13 cellular contexts compared by ENCODE assay signal in the genomic region with DNA sequence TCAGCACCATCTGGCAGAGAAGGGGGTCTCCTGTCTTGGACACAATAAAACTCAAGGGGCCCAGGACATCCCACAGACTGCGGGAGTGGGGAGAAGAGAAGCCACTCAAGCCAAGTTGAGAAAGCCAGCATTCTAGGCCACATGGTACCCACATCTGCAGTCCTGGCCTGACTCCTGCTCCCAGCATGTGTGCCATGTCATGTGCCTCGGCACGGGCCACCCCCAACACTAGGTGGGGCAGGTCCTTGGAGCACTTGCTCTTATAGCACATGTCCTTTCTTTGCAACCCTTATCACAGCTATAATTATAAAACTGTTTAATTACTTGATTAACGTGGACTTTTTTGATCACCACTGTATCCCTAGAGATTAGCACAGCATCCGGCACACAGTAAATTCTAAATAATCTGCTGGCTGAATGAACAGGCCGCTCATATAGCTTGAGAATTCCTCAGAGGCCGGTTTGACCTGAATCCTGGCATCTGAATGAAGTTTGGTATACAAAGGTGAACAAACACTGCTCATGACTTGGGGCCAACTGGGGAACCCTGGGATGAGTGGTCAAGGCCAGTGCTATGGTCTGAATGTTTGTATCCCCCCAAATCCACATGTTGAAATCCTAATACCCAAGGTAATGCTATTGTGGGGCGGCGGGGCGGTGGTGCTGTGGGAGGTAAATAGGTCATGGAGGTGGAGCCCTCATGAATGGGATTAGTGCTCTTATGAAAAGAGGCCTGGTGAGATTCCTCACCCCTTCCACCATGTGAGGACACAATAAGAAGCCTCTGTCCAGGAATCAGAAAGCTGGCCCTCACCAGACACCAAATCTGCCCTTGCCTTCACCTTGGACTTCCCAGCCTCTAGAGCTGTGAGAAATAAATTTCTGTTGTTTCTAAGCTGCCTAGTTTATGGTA. TPM values are rescaled to one million over a fixed set of nuclear protein-coding genes. Genes with fewer than 3 reads are reported as not detected.
DNase-seq lines count a peak whose midpoint lies in the region; ATAC-seq and TF ChIP-seq lines count a peak whose summit lies in the region.
"Had no signal": no experiment of that assay in that cellular context is flagged by ENCODE, and none has a peak within 500 bp of the region (broad histone marks: within the 10 kb centered on the region; RNA-seq: fewer than 3 reads in every experiment).

No MANE protein-coding gene starts in this region.

- POLR2A ChIA-PET in CD4-positive, alpha-beta memory T cell (lab: Charles Lee; ENCODE audit: partially characterized antibody) = no interaction called here

- H3K27ac ChIP-seq in right cardiac atrium (ENCODE audit: low read length) (peak overlapping the region; percentile 21), iPS-20b (ENCODE audit: low read length) (no peak overlapping the region), upper lobe of left lung (peak overlapping the region in 3 of 4 donors; percentile 16 to 64 (median 55))
- H3K27ac ChIP-seq in CD4-positive, alpha-beta memory T cell (ENCODE audit: low read depth, low read length) = no peak overlapping the region

- no peaks in the 10 kb centered on the region for H3K36me3 Mint-ChIP-seq in T-helper 17 cell (ENCODE audit: low read depth)
- peaks cover 3 to 4% of the 10 kb centered on the region in 2 donors for H3K36me3 Mint-ChIP-seq in CD4-positive, alpha-beta memory T cell

- H3K4me1 ChIP-seq in right cardiac atrium (ENCODE audit: control insufficient read depth, insufficient read depth, low read length) (peaks cover 35% of the 10 kb centered on the region), iPS-20b (ENCODE audit: insufficient read depth, low read length) (peaks cover 15% of the 10 kb centered on the region), upper lobe of left lung (peaks cover 39 to 45% (median 44%) of the 10 kb centered on the region in 4 donors)
- H3K4me1 ChIP-seq in CD4-positive, alpha-beta memory T cell (ENCODE audit: insufficient read depth, low read length) = peaks cover 22% of the 10 kb centered on the region

- H3K9ac ChIP-seq in iPS-20b (ENCODE audit: low read depth, low read length) = 0 out of 2 replicates have a peak overlapping the region, but pooled peaks have one; percentile 0

- H3K27me3 Mint-ChIP-seq in T-helper 17 cell = no peaks in the 10 kb centered on the region
- no peaks in the 10 kb centered on the region for H3K27me3 Mint-ChIP-seq in CD4-positive, alpha-beta memory T cell

- H3K36me3 ChIP-seq in iPS-20b (ENCODE audit: insufficient read depth, low read depth, low read length) (peaks cover 13% of the 10 kb centered on the region), upper lobe of left lung (peaks cover 0 to 3% (median 0%) of the 10 kb centered on the region in 4 donors)
- no peaks in the 10 kb centered on the region for H3K36me3 ChIP-seq in CD4-positive, alpha-beta memory T cell (ENCODE audit: insufficient read depth, low read length)

- no peak for TF ChIP-seq EP300 in upper lobe of left lung (IDR thresholded peaks at IDR 0.05)

- no peaks in the 10 kb centered on the region for H3K27me3 ChIP-seq in right cardiac atrium (ENCODE audit: control insufficient read depth, insufficient read depth)
- no peaks in the 10 kb centered on the region for H3K27me3 ChIP-seq in iPS-20b (ENCODE audit: insufficient read depth, low read length)
- H3K27me3 ChIP-seq in upper lobe of left lung = no peaks in the 10 kb centered on the region
- H3K27me3 ChIP-seq in CD4-positive, alpha-beta memory T cell (ENCODE audit: insufficient read depth, low read length) = no peaks in the 10 kb centered on the region

- no peak overlapping the region for H3K4me3 Mint-ChIP-seq in T-helper 17 cell
- H3K4me3 Mint-ChIP-seq in CD4-positive, alpha-beta memory T cell = peak overlapping the region in 2 of 8 donors; percentile 15 to 34

- no peak for TF ChIP-seq POLR2A in upper lobe of left lung (IDR thresholded peaks at IDR 0.05)

- peak overlapping the region; percentile 27 for H3K27ac Mint-ChIP-seq in T-helper 17 cell
- peak overlapping the region in 3 of 7 donors; percentile 22 to 73 (median 48) for H3K27ac Mint-ChIP-seq in CD4-positive, alpha-beta memory T cell

- H3K4me1 Mint-ChIP-seq in T-helper 17 cell = peaks cover 19% of the 10 kb centered on the region
- peaks cover 14 to 39% (median 26%) of the 10 kb centered on the region in 4 donors for H3K4me1 Mint-ChIP-seq in CD4-positive, alpha-beta memory T cell

- no peaks in the 10 kb centered on the region for H3K9me3 Mint-ChIP-seq in CD4-positive, alpha-beta memory T cell

- CTCF ChIA-PET in CD4-positive, alpha-beta memory T cell (lab: Charles Lee; ENCODE audit: partially characterized antibody) = interaction anchor here (0.6 to 1.5 kb wide), 4 partner anchors 17 to 84 kb away, joined by 3 read pairs; no protein-coding TSS in a partner anchor

- DNase-seq in right cardiac atrium (peak in 2 of 3 donors; percentile 59 to 62), left cardiac atrium (no peak), T-helper 17 cell (no peak), upper lobe of left lung (no peak), AML-193 (lab: John Stamatoyannopoulos, UW) (no peak), DMS153 treated with DMSO at 0.1 percent for 48 hours (lab: John Stamatoyannopoulos, UW; ENCODE audit: unreplicated experiment) (no peak)
- no peak for DNase-seq in CD4-positive, alpha-beta memory T cell
- DNase-seq: mucosa of descending colon; NCI-H1930; NCI-H526 treated with DMSO at 0.1 percent for 48 hours; SHP77 treated with DMSO at 0.1 percent for 48 hours; stimulated activated CD4-positive, alpha-beta T cell treated with anti-CD3 and anti-CD28 coated beads, Interleukin-2, amount 100 ng/mL, for 24 hours had no signal

- 72% methylated on average over 10 of the region's 10 CpGs for WGBS in right cardiac atrium
- 80 to 81% methylated on average over 10 of the region's 10 CpGs for WGBS in upper lobe of left lung, 2 donors

- no peaks in the 10 kb centered on the region for H3K9me3 ChIP-seq in right cardiac atrium (ENCODE audit: control insufficient read depth, low read length)
- no peaks in the 10 kb centered on the region for H3K9me3 ChIP-seq in T-helper 17 cell (ENCODE audit: control insufficient read depth, low read length, poor library complexity, severe bottlenecking)
- no peaks in the 10 kb centered on the region for H3K9me3 ChIP-seq in iPS-20b (ENCODE audit: insufficient read depth, low read depth, low read length)
- H3K9me3 ChIP-seq in upper lobe of left lung = no peaks in the 10 kb centered on the region
- H3K9me3 ChIP-seq in CD4-positive, alpha-beta memory T cell (ENCODE audit: control insufficient read depth in 1 of 2, low read length in 2 of 2) = no peaks in the 10 kb centered on the region
- H3K9me3 ChIP-seq: mucosa of descending colon had no signal

- ATAC-seq in right cardiac atrium (peak in 1 of 2 donors; percentile 19), left cardiac atrium (no peak), T-helper 17 cell (no peak), upper lobe of left lung (ENCODE audit: low FRiP score in 2 of 2) (no peak)
- ATAC-seq: mucosa of descending colon had no signal

- intact Hi-C loops in right cardiac atrium (cut with DNase I) (no loop called here), left cardiac atrium (cut with DNase I) (no loop called here)
- intact Hi-C loops in CD4-positive, alpha-beta memory T cell (cut with micrococcal nuclease) = no loop called here

- TF ChIP-seq CTCF in upper lobe of left lung (IDR thresholded peaks at IDR 0.05) = no peak

- H3K4me3 ChIP-seq in right cardiac atrium (ENCODE audit: low read length) (no peak overlapping the region), iPS-20b (ENCODE audit: low read length) (no peak overlapping the region), upper lobe of left lung (no peak overlapping the region)
- H3K4me3 ChIP-seq in CD4-positive, alpha-beta memory T cell (ENCODE audit: low read length in 2 of 2) = no peak overlapping the region
- H3K4me3 ChIP-seq: mucosa of descending colon had no signal

RNA-seq across cellular contexts. Expression of gene NCKAP5L, which starts 6.6 kb away (rescaled TPM):
- total RNA-seq in right cardiac atrium (10 to 100 TPM; 20.3 to 23.2 (median 21.1) TPM), left cardiac atrium (10 to 100 TPM; 18.6 to 18.8 TPM), T-helper 17 cell (1 to 10 TPM; 8.7 to 9.3 TPM), upper lobe of left lung (10 to 100 TPM; 21.1 to 58.9 (median 30.8) TPM)
- 18.1 TPM for polyA plus RNA-seq in right cardiac atrium
- total RNA-seq in CD4-positive, alpha-beta memory T cell = 10 to 100 TPM; 10.4 to 11.2 TPM
- 1 to 10 TPM in 1 of 2 donors, under 1 TPM in 1; 0.20 to 3.5 TPM for polyA plus RNA-seq in CD4-positive, alpha-beta memory T cell

RNA-seq across cellular contexts. Expression of gene BCDIN3D, which starts 21.3 kb away (rescaled TPM):
- total RNA-seq in right cardiac atrium (1 to 10 TPM; 2.9 to 3.6 (median 3.2) TPM), left cardiac atrium (1 to 10 TPM; 2.9 to 4.0 TPM), T-helper 17 cell (1 to 10 TPM; 3.6 to 4.9 TPM), upper lobe of left lung (1 to 10 TPM in 5 of 6 donors, under 1 TPM in 1; 0.44 to 4.9 (median 4.2) TPM)
- 2.2 TPM for polyA plus RNA-seq in right cardiac atrium
- total RNA-seq in CD4-positive, alpha-beta memory T cell = 10 to 100 TPM; 16.0 to 17.5 TPM
- polyA plus RNA-seq in CD4-positive, alpha-beta memory T cell = 1 to 10 TPM; 5.3 to 7.7 TPM

Comparison
In these comparisons a context has a peak if more than half of its experiments do, and no peak if none do; other contexts are left out.
1. DNase-seq: peak in right cardiac atrium (2 of 3); none in left cardiac atrium (single experiment), T-helper 17 cell (0 of 3), upper lobe of left lung (0 of 2), AML-193 (0 of 2), CD4-positive, alpha-beta memory T cell (0 of 5) and DMS153 treated with DMSO at 0.1 percent for 48 hours (single experiment).
2. H3K27ac ChIP-seq: peak in right cardiac atrium (single experiment) and upper lobe of left lung (3 of 4); none in iPS-20b (single experiment) and CD4-positive, alpha-beta memory T cell (single experiment).